ENCODE assay signal across 19 cellular contexts in genomic region chr22:24878969-24879368, GRCh38.
DNase-seq lines count a peak whose midpoint lies in the region; ATAC-seq, FAIRE-seq and TF ChIP-seq lines count a peak whose summit lies in the region.
"Had no signal": no experiment of that assay in that cellular context is flagged by ENCODE, and none has a peak within 500 bp of the region (broad histone marks: within the 10 kb centered on the region; RNA-seq: fewer than 3 reads in every experiment).

No MANE protein-coding gene starts in this region.

- ATAC-seq in HepG2: no peak
- no peak for ATAC-seq in right lobe of liver
- ATAC-seq in WTC11: peak; percentile 30
- ATAC-seq in HG02970 (IDR thresholded peaks at IDR 0.05; ENCODE audit: low FRiP score, unreplicated experiment): no peak
- ATAC-seq: CD8-positive, alpha-beta T cell; GM12878 had no signal

- in situ Hi-C loops in HepG2 (cut with HindIII; ENCODE audit: extremely low pct_ligation_motif_present, low pct_unique_long_range_greater_than_20kb): no loop called here

- peaks cover 5% of the 10 kb centered on the region for H3K36me3 Mint-ChIP-seq in WTC11
- peaks cover 31 to 59% (median 39%) of the 10 kb centered on the region in 3 donors for H3K36me3 Mint-ChIP-seq in immature natural killer cell
- H3K36me3 Mint-ChIP-seq: CD14-positive monocyte; CD8-positive, alpha-beta T cell had no signal

- intact Hi-C loops in HepG2 (cut with micrococcal nuclease; ENCODE audit: unreplicated experiment) (no loop called here), right lobe of liver (cut with DNase I) (no loop called here)

- TF ChIP-seq RAD21 in HepG2 (CRISPR knock-in tag; IDR thresholded peaks at IDR 0.05) (no peak), Ishikawa (IDR thresholded peaks at IDR 0.05; ENCODE audit: low read depth) (no peak)

- H3K9me3 ChIP-seq in HepG2 (ENCODE audit: low read length) (no peaks in the 10 kb centered on the region), right lobe of liver (no peaks in the 10 kb centered on the region), WERI-Rb-1 (ENCODE audit: severe bottlenecking) (peaks cover 5% of the 10 kb centered on the region)
- H3K9me3 ChIP-seq: Caco-2 had no signal

- no peaks in the 10 kb centered on the region for H3K79me2 ChIP-seq in HepG2 (ENCODE audit: insufficient read depth, low read length)

- no peak overlapping the region for H3K4me2 ChIP-seq in HepG2 (ENCODE audit: low read depth, low read length)

- peaks cover under 1% of the 10 kb centered on the region; the same call in 1 of the 2 replicates for H3K4me1 Mint-ChIP-seq in WTC11
- H3K4me1 Mint-ChIP-seq in immature natural killer cell: no peaks in the 10 kb centered on the region

- H3K4me1 ChIP-seq in HepG2 (ENCODE audit: insufficient read depth, low read length): no peaks in the 10 kb centered on the region
- no peaks in the 10 kb centered on the region for H3K4me1 ChIP-seq in right lobe of liver
- H3K4me1 ChIP-seq: Caco-2 had no signal

- H3K36me3 ChIP-seq in HepG2 (replicated peaks in 1 of 2; ENCODE audit: control insufficient read depth in 1 of 2, insufficient read depth in 2 of 2, low read length in 2 of 2): no peaks in the 10 kb centered on the region
- H3K36me3 ChIP-seq in right lobe of liver: no peaks in the 10 kb centered on the region
- H3K36me3 ChIP-seq in WERI-Rb-1: no peaks in the 10 kb centered on the region

- H3K27me3 Mint-ChIP-seq in WTC11 (ENCODE audit: low read depth): 0 out of 2 replicates have a peak, but pooled peaks cover 2% of the 10 kb centered on the region
- peaks cover 0 to 2% (median 0%) of the 10 kb centered on the region in 3 donors for H3K27me3 Mint-ChIP-seq in immature natural killer cell (ENCODE audit: low read depth in 3 of 3)

- POLR2A ChIA-PET in HepG2 (lab: Yijun Ruan, JAX): no interaction called here
- POLR2A ChIA-PET in WTC11 (lab: Charles Lee): no interaction called here

- DNase-seq in HepG2 (ENCODE audit: low spot score) (no peak), right lobe of liver (no peak), WTC11 (ENCODE audit: low spot score) (no peak), urothelium cell line (ENCODE audit: low spot score) (no peak), WERI-Rb-1 (no peak), immature natural killer cell (no peak)
- DNase-seq: Caco-2; CD8-positive, alpha-beta T cell; DMS79; GM23248; H9; KBM-7 had no signal

- CTCF ChIA-PET in HepG2 (lab: Yijun Ruan, JAX; ENCODE audit: low intra/inter-chr PET ratio, low total read pairs): no interaction called here
- CTCF ChIA-PET in WTC11 (lab: Charles Lee): interaction anchor here (1.6 kb wide), 1 partner anchor 29 kb away, joined by 4 read pairs; no protein-coding TSS in a partner anchor

- no peaks in the 10 kb centered on the region for H4K20me1 ChIP-seq in HepG2 (ENCODE audit: insufficient read depth, low read length)

- peaks cover 0 to 5% of the 10 kb centered on the region in 2 experiments; a peak in 1 of 5 replicates for H3K27me3 ChIP-seq in HepG2 (ENCODE audit: control insufficient read depth in 1 of 2, insufficient read depth in 2 of 2, low read length in 2 of 2)
- no peaks in the 10 kb centered on the region for H3K27me3 ChIP-seq in right lobe of liver
- no peaks in the 10 kb centered on the region for H3K27me3 ChIP-seq in WERI-Rb-1 (ENCODE audit: insufficient read depth, low read depth, severe bottlenecking)

- TF ChIP-seq CTCF in HepG2 (CRISPR knock-in tag; IDR thresholded peaks at IDR 0.05) (no peak), right lobe of liver (IDR thresholded peaks at IDR 0.05) (no peak), WTC11 (IDR thresholded peaks at IDR 0.05) (no peak), WERI-Rb-1 (IDR thresholded peaks at IDR 0.05; ENCODE audit: low read depth, low read length) (no peak)

- 0% methylated on average over 2 of the region's 2 CpGs for WGBS in HepG2 (ENCODE audit: low lambda C conversion rate)
- no CpG with 5 or more reads among the region's 2 CpGs for WGBS in right lobe of liver (ENCODE audit: insufficient coverage, low coverage, low lambda C conversion rate, missing lambda C conversion rate)

- H2AFZ ChIP-seq in HepG2 (ENCODE audit: low read length): no peak overlapping the region
- H2AFZ ChIP-seq: GM23248 had no signal

- H3K27ac ChIP-seq in HepG2 (ENCODE audit: extremely low read length, insufficient read depth, low read length): no peak overlapping the region
- H3K27ac ChIP-seq in right lobe of liver: no peak overlapping the region
- no peak overlapping the region for H3K27ac ChIP-seq in WERI-Rb-1
- H3K27ac ChIP-seq: GM23248 had no signal

- no peak overlapping the region for H3K9ac ChIP-seq in HepG2 (ENCODE audit: insufficient read depth, low read depth, low read length)
- H3K9ac ChIP-seq: GM23248 had no signal

- H3K27ac Mint-ChIP-seq in WTC11 (no peak overlapping the region), immature natural killer cell (no peak overlapping the region)
- H3K27ac Mint-ChIP-seq: CD14-positive monocyte; CD8-positive, alpha-beta T cell; H9 had no signal

- H3K4me3 ChIP-seq in HepG2 (replicated peaks in 1 of 3; ENCODE audit: insufficient read depth in 1 of 3, low read depth in 2 of 3, low read length in 3 of 3): no peak overlapping the region
- H3K4me3 ChIP-seq in right lobe of liver: no peak overlapping the region
- H3K4me3 ChIP-seq in WERI-Rb-1 (ENCODE audit: low read depth, low read length): no peak overlapping the region
- H3K4me3 ChIP-seq: GM12878, GM23248 had no signal

- BruUV-seq in HepG2 (replicated peaks; lab: Mats Ljungman, UMichigan): no TSS peak

- no peak overlapping the region for H3K4me3 Mint-ChIP-seq in WTC11
- H3K4me3 Mint-ChIP-seq in immature natural killer cell: no peak overlapping the region
- H3K4me3 Mint-ChIP-seq: CD14-positive monocyte; CD8-positive, alpha-beta T cell; H9 had no signal

- TF ChIP-seq POLR2A in HepG2 (IDR thresholded peaks at IDR 0.05; ENCODE audit: insufficient read depth in 1 of 2, low read depth in 2 of 2, low read length in 2 of 2) (no peak), right lobe of liver (IDR thresholded peaks at IDR 0.05) (no peak)

- TF ChIP-seq EP300 in HepG2 (IDR thresholded peaks at IDR 0.05; ENCODE audit: low read depth in 2 of 2, low read length in 2 of 2) (no peak), HepG2 (CRISPR knock-in tag; IDR thresholded peaks at IDR 0.05; ENCODE audit: borderline replicate concordance) (no peak), Ishikawa (IDR thresholded peaks at IDR 0.05; ENCODE audit: borderline replicate concordance) (no peak)

- H3K9me3 Mint-ChIP-seq in WTC11 (peaks cover 18% of the 10 kb centered on the region), immature natural killer cell (no peaks in the 10 kb centered on the region)
- H3K9me3 Mint-ChIP-seq: CD8-positive, alpha-beta T cell had no signal

- FAIRE-seq in HepG2 (lab: Jason Lieb, UNC) (no peak), urothelium cell line (lab: Jason Lieb, UNC) (peak; percentile 86)
- FAIRE-seq: A204.1, GM12878, GM18507, HTR-8/SVneo had no signal

TF ChIP-seq in HepG2, 621 proteins besides CTCF, POLR2A, EP300 and RAD21:
- no peak for TF ChIP-seq ARID3A (IDR thresholded peaks at IDR 0.05; ENCODE audit: low read depth, low read length)
- 0 out of 2 replicates have a peak, but pooled peaks have one; percentile 12 for TF ChIP-seq RAD51 (IDR thresholded peaks at IDR 0.05; ENCODE audit: borderline replicate concordance)

TF ChIP-seq in Ishikawa, 13 proteins besides CTCF, POLR2A, EP300 and RAD21 (continues in another document):
- TF ChIP-seq USF1 (IDR thresholded peaks at IDR 0.05): peak; percentile 58

TF ChIP-seq in WTC11, 78 proteins besides CTCF, POLR2A, EP300 and RAD21 (continues in another document):
- TF ChIP-seq IRF2 (CRISPR knock-in tag; IDR thresholded peaks at IDR 0.05; ENCODE audit: borderline replicate concordance, low read depth): no peak
- no peak for TF ChIP-seq ZBTB43 (CRISPR knock-in tag; IDR thresholded peaks at IDR 0.05)
- no peak for TF ChIP-seq ZNF512 (CRISPR knock-in tag; IDR thresholded peaks at IDR 0.05; ENCODE audit: borderline replicate concordance)
- peak; percentile 43; the same call in 1 of the 2 replicates for TF ChIP-seq USF1 (CRISPR knock-in tag; IDR thresholded peaks at IDR 0.05)
- TF ChIP-seq FOXK1 (CRISPR knock-in tag; IDR thresholded peaks at IDR 0.05): no peak
- peak; percentile 62; the same call in 1 of the 2 replicates for TF ChIP-seq USF2 (CRISPR knock-in tag; IDR thresholded peaks at IDR 0.05)
- no peak for TF ChIP-seq ZNF396 (CRISPR knock-in tag; IDR thresholded peaks at IDR 0.05; ENCODE audit: borderline replicate concordance)

Comparison
In these comparisons a context has a peak if more than half of its experiments do, and no peak if none do; other contexts are left out.
1. Of the 50 proteins assayed by ChIP-seq in both HepG2 and WTC11: peak only in HepG2: none; only in WTC11: USF2; in both: none; in neither: 49.